2 cellular contexts compared by ENCODE assay signal in the genomic region with DNA sequence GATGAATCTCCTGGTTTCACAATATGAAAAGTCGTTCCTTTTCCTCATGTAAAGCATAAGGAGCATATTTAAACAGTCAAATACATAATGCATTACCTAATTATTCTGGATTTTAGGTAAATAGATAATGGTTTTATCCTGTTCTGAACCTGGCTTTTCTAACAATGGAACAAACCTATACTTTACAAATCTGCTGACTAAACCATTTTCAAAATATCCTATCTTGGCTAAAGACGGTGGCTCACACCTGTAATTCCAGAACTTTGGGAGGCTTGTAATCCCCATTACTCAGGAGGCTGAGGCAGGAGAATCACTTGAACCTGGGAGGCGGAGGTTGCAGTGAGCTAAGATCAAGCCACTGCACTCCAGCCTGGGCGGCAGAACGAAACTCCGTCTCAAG.
TF ChIP-seq lines count a peak whose summit lies in the region.

No MANE protein-coding gene starts in this region.

TF ChIP-seq in HepG2, 621 proteins besides CTCF, POLR2A, EP300 and RAD21:
- TF ChIP-seq MAFK (conservative IDR thresholded peaks at IDR 0.05 in 1 of 2, IDR thresholded peaks at IDR 0.05 in 1 of 2; ENCODE audit: low read length in 2 of 2) (peak; percentile 29 to 78; a peak in 2 of 4 replicates), MAFF (IDR thresholded peaks at IDR 0.05; ENCODE audit: low read depth, low read length) (peak; percentile 47), KDM3A (CRISPR knock-in tag; IDR thresholded peaks at IDR 0.05; ENCODE audit: low read depth) (no peak)

TF ChIP-seq in K562, 482 proteins besides CTCF, POLR2A, EP300 and RAD21:
- TF ChIP-seq SIN3B (IDR thresholded peaks at IDR 0.05; ENCODE audit: low read depth) (no peak), MAFK (IDR thresholded peaks at IDR 0.05; ENCODE audit: low read length) (peak; percentile 71), ZNF316 (IDR thresholded peaks at IDR 0.05) (peak; percentile 95), NBN (IDR thresholded peaks at IDR 0.05; ENCODE audit: low read depth) (no peak), E2F3 (CRISPR knock-in tag; IDR thresholded peaks at IDR 0.05) (no peak), C11orf30 (IDR thresholded peaks at IDR 0.05; ENCODE audit: low read depth) (peak; percentile 78), MAFF (IDR thresholded peaks at IDR 0.05; ENCODE audit: low read length) (peak; percentile 85), MAFG (tag; conservative IDR thresholded peaks at IDR 0.05) (peak; percentile 81), SP2 (IDR thresholded peaks at IDR 0.05; ENCODE audit: extremely low read depth, low read depth, low read length, poor library complexity, severe bottlenecking) (no peak)
